In the genomic region with DNA sequence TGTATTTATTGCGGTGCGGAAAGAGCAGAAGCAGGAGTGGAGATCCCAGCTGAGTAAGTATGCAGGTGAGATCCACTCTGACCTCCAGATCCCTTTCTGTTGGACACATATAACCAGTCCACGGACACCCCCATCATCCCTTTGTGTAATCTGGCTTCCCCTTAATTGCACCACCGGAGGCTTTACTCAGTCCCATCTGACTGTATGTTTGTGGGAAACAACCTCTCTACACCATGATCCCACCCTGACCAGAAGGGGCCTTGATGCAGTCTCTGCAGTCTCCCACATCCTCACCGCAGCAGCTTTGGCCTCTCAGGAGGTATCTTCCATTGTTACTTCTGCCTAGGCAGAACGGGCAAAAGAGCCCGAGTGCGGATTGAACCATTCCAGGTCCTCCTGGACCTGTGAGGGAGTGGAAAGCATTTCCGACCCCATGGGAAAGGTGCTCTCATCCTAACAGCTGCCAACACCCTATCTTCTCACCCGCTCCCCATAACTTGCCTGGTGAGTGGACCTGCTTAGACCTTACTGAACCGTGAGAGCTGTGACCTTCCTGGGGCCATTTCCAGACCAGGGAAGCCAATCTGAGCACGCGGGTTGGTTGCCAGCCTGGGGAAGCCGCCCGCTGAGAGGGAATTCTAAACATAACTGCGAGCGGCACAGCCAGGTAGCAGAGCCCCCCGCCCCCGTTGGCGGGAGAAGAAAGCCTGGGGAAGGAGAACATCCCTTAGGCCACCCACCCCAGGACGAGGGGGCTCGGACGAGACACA, we compare ENCODE assay signal across 12 cellular contexts. TPM values are rescaled to one million over a fixed set of nuclear protein-coding genes. Genes with fewer than 3 reads are reported as not detected.
DNase-seq lines count a peak whose midpoint lies in the region; ATAC-seq and TF ChIP-seq lines count a peak whose summit lies in the region.
"Had no signal": no experiment of that assay in that cellular context is flagged by ENCODE, and none has a peak within 500 bp of the region (broad histone marks: within the 10 kb centered on the region; RNA-seq: fewer than 3 reads in every experiment).

No MANE protein-coding gene starts in this region.

- no peaks in the 10 kb centered on the region for H3K79me2 ChIP-seq in MM.1S (ENCODE audit: low read length)

- H3K27me3 ChIP-seq in HUES64 (ENCODE audit: insufficient read depth, low read length) = peaks cover 52% of the 10 kb centered on the region
- peaks cover 2% of the 10 kb centered on the region for H3K27me3 ChIP-seq in endocrine pancreas (ENCODE audit: control insufficient read depth, insufficient read depth, low read length)
- no peaks in the 10 kb centered on the region for H3K27me3 ChIP-seq in lung (ENCODE audit: control insufficient read depth, insufficient read depth)
- 0 out of 2 replicates have a peak, but pooled peaks cover 5% of the 10 kb centered on the region for H3K27me3 ChIP-seq in MM.1S (replicated peaks; ENCODE audit: insufficient read depth, low read length)

- H3K27ac Mint-ChIP-seq in stimulated activated memory B cell treated with anti-CD40 and anti-IgM and Interleukin-4, amounts not matched to agents 10 μg/mL and 1 μg/mL and 100 μg/mL, for 72 hours = no peak overlapping the region

- in situ Hi-C loops in KBM-7 (cut with MboI; ENCODE audit: low pct_unique_long_range_greater_than_20kb, low sequenced_read_pairs) = no loop called here

- peaks cover 48% of the 10 kb centered on the region for H3K27me3 Mint-ChIP-seq in stimulated activated memory B cell treated with anti-CD40 and anti-IgM and Interleukin-4, amounts not matched to agents 10 μg/mL and 1 μg/mL and 100 μg/mL, for 72 hours

- H3K4me2 ChIP-seq in MM.1S (ENCODE audit: low read depth, low read length) = no peak overlapping the region

- DNase-seq in lung (ENCODE audit: low spot score) (no peak), MM.1S (no peak), caudate nucleus (lab: John Stamatoyannopoulos, UW) (no peak), KBM-7 (no peak), SKM-1 treated with dmso at 0.1 percent for 144 hours (lab: John Stamatoyannopoulos, UW; ENCODE audit: unreplicated experiment) (no peak)
- DNase-seq: effector memory CD4-positive, alpha-beta T cell; right lobe of liver had no signal

- TF ChIP-seq CTCF in lung (IDR thresholded peaks at IDR 0.05; ENCODE audit: control extremely low read depth, extremely low read depth) (no peak), MM.1S (IDR thresholded peaks at IDR 0.05; ENCODE audit: low read length) (no peak)

- H2AFZ ChIP-seq in MM.1S (ENCODE audit: low read length) = no peak overlapping the region

- H3K27ac ChIP-seq in HUES64 (ENCODE audit: low read depth, low read length) = no peak overlapping the region
- peak overlapping the region in 1 of 2 donors; percentile 66 for H3K27ac ChIP-seq in lung (ENCODE audit: low read depth in 1 of 2, low read length in 1 of 2)
- H3K27ac ChIP-seq in MM.1S (ENCODE audit: low read length) = no peak overlapping the region
- H3K27ac ChIP-seq in caudate nucleus (ENCODE audit: low read depth, low read length) = no peak overlapping the region
- H3K27ac ChIP-seq: right lobe of liver had no signal

- no peaks in the 10 kb centered on the region for H3F3A ChIP-seq in MM.1S (ENCODE audit: insufficient read depth, low read length)

- H3K4me3 Mint-ChIP-seq in stimulated activated memory B cell treated with anti-CD40 and anti-IgM and Interleukin-4, amounts not matched to agents 10 μg/mL and 1 μg/mL and 100 μg/mL, for 72 hours = peak overlapping the region; percentile 28

- no peaks in the 10 kb centered on the region for H3K36me3 Mint-ChIP-seq in stimulated activated memory B cell treated with anti-CD40 and anti-IgM and Interleukin-4, amounts not matched to agents 10 μg/mL and 1 μg/mL and 100 μg/mL, for 72 hours

- H3K9me3 Mint-ChIP-seq in stimulated activated memory B cell treated with anti-CD40 and anti-IgM and Interleukin-4, amounts not matched to agents 10 μg/mL and 1 μg/mL and 100 μg/mL, for 72 hours = no peaks in the 10 kb centered on the region

- H3K4me1 Mint-ChIP-seq in stimulated activated memory B cell treated with anti-CD40 and anti-IgM and Interleukin-4, amounts not matched to agents 10 μg/mL and 1 μg/mL and 100 μg/mL, for 72 hours = peaks cover 8% of the 10 kb centered on the region

- H4K20me1 ChIP-seq in MM.1S (ENCODE audit: insufficient read depth, low read length) = no peaks in the 10 kb centered on the region

- H3K4me3 ChIP-seq in HUES64 (ENCODE audit: low read length) = peak overlapping the region; percentile 62
- peak overlapping the region; percentile 24 for H3K4me3 ChIP-seq in endocrine pancreas (ENCODE audit: control insufficient read depth, insufficient read depth, low read length)
- H3K4me3 ChIP-seq in lung = peak overlapping the region; percentile 64
- H3K4me3 ChIP-seq in MM.1S (ENCODE audit: low read length) = no peak overlapping the region

- ATAC-seq in lung (ENCODE audit: insufficient read depth, low FRiP score) = no peak
- ATAC-seq in stimulated activated memory B cell treated with anti-CD40 and anti-IgM and Interleukin-4, amounts not matched to agents 10 μg/mL and 1 μg/mL and 100 μg/mL, for 72 hours = no peak

- 34% methylated on average over 23 of the region's 23 CpGs for WGBS in HUES64
- WGBS in lung, 2 donors = 33 to 34% methylated on average over 23 of the region's 23 CpGs

- no peaks in the 10 kb centered on the region for H3K36me3 ChIP-seq in HUES64 (ENCODE audit: insufficient read depth, low read length)
- no peaks in the 10 kb centered on the region for H3K36me3 ChIP-seq in endocrine pancreas (ENCODE audit: control insufficient read depth, insufficient read depth, low read length)
- H3K36me3 ChIP-seq in lung (ENCODE audit: control insufficient read depth in 2 of 2, insufficient read depth in 2 of 2, low read length in 2 of 2) = no peaks in the 10 kb centered on the region
- no peaks in the 10 kb centered on the region for H3K36me3 ChIP-seq in MM.1S (replicated peaks; ENCODE audit: insufficient read depth, low read length)
- H3K36me3 ChIP-seq: right lobe of liver had no signal

- no peak overlapping the region for H3K9ac ChIP-seq in HUES64 (ENCODE audit: low read depth, low read length)
- H3K9ac ChIP-seq in endocrine pancreas (ENCODE audit: control insufficient read depth, insufficient read depth, low read length) = no peak overlapping the region
- H3K9ac ChIP-seq in MM.1S (ENCODE audit: low read length) = no peak overlapping the region

- H3K4me1 ChIP-seq in HUES64 (ENCODE audit: insufficient read depth, low read length) (peaks cover 8% of the 10 kb centered on the region), endocrine pancreas (ENCODE audit: control insufficient read depth, insufficient read depth, low read length) (no peaks in the 10 kb centered on the region), lung (ENCODE audit: control insufficient read depth in 2 of 2, insufficient read depth in 2 of 2, low read length in 2 of 2) (peaks cover 0 to 4% of the 10 kb centered on the region in 2 donors), MM.1S (ENCODE audit: low read length) (no peaks in the 10 kb centered on the region)

- no peaks in the 10 kb centered on the region for H3K9me3 ChIP-seq in HUES64 (ENCODE audit: insufficient read depth, low read depth, low read length)
- no peaks in the 10 kb centered on the region for H3K9me3 ChIP-seq in endocrine pancreas (ENCODE audit: control insufficient read depth, low read length)
- H3K9me3 ChIP-seq in lung (ENCODE audit: control insufficient read depth in 2 of 2, insufficient read depth in 1 of 2, low read length in 1 of 2) = peaks cover 0 to 5% of the 10 kb centered on the region in 2 donors
- H3K9me3 ChIP-seq in MM.1S (replicated peaks; ENCODE audit: insufficient read depth, low read length) = no peaks in the 10 kb centered on the region
- H3K9me3 ChIP-seq: right lobe of liver had no signal

- H3K9me2 ChIP-seq in MM.1S (replicated peaks; ENCODE audit: insufficient read depth, low read length) = no peaks in the 10 kb centered on the region

RNA-seq across cellular contexts. Expression of a gene that starts 1.1 kb away (rescaled TPM):
- polyA plus RNA-seq in HUES64 (2013, experiment 1 of 2) = 3.3 TPM
- 2.2 TPM for polyA plus RNA-seq in HUES64 (2013, experiment 2 of 2)
- 100 to 1,000 TPM in 1 of 2 donors, 10 to 100 TPM in 1; 27.2 to 131 TPM for total RNA-seq in lung
- 10 to 100 TPM; 27.8 to 57.5 TPM for polyA plus RNA-seq in lung
- total RNA-seq: activated CD8-positive, alpha-beta memory T cell treated with anti-CD3 and anti-CD28 coated beads for 36 hours; HT-29 had no signal
